ENCODE assay signal across 17 cellular contexts in the genomic region with DNA sequence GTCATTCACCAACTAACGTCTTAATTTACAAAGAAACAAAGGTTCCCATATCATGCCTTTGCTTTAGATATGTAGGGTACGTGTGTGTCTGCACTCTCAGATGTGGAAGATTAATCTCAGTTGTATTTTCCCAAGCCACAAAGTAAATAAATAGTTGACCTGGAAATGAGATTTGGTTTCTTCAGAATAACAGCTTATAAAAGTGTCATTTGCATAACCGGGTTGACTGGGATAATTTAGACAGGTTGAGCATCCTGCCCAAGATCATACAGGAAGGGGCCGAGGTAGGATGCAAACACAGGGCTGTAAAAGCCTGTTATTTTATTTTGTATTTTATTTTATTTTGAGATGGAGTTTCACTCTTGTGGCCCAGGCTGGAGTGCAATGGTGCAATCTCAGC. TPM values are rescaled to one million over a fixed set of nuclear protein-coding genes. Genes with fewer than 3 reads are reported as not detected.
DNase-seq lines count a peak whose midpoint lies in the region; ATAC-seq lines count a peak whose summit lies in the region.
"Had no signal": no experiment of that assay in that cellular context is flagged by ENCODE, and none has a peak within 500 bp of the region (broad histone marks: within the 10 kb centered on the region; RNA-seq: fewer than 3 reads in every experiment).

No MANE protein-coding gene starts in this region.

- H3K27me3 Mint-ChIP-seq in CD8-positive, alpha-beta memory T cell: no peaks in the 10 kb centered on the region
- H3K27me3 Mint-ChIP-seq in activated T-helper 17 cell treated with anti-CD3 and anti-CD28 coated beads, Interleukin-2, amount 50 U/mL, for 72 hours: no peaks in the 10 kb centered on the region
- no peaks in the 10 kb centered on the region for H3K27me3 Mint-ChIP-seq in natural killer cell treated with Interleukin-12 subunit alpha and Interleukin-12 subunit beta and Interleukin-15 and Interleukin-18, amount 100 ng/mL, for 72 hours

- H3K4me2 ChIP-seq in BLaER1: peak overlapping the region; percentile 50
- H3K4me2 ChIP-seq: KMS-11 had no signal

- POLR2A ChIA-PET in CD8-positive, alpha-beta memory T cell (lab: Charles Lee): interaction anchor here (1.0 to 1.4 kb wide), 3 partner anchors 17 to 83 kb away, joined by 3 to 6 read pairs (median 3); partner anchors contain the start of gene DGKD

- peak overlapping the region; percentile 74 to 85 (median 82) for H3K4me3 Mint-ChIP-seq in CD8-positive, alpha-beta memory T cell
- peak overlapping the region; percentile 91 for H3K4me3 Mint-ChIP-seq in activated T-helper 17 cell treated with anti-CD3 and anti-CD28 coated beads, Interleukin-2, amount 50 U/mL, for 72 hours
- peak overlapping the region; percentile 66 for H3K4me3 Mint-ChIP-seq in natural killer cell treated with Interleukin-12 subunit alpha and Interleukin-12 subunit beta and Interleukin-15 and Interleukin-18, amount 100 ng/mL, for 72 hours

- H3K9me3 Mint-ChIP-seq in CD8-positive, alpha-beta memory T cell: no peaks in the 10 kb centered on the region
- H3K9me3 Mint-ChIP-seq in activated T-helper 17 cell treated with anti-CD3 and anti-CD28 coated beads, Interleukin-2, amount 50 U/mL, for 72 hours: no peaks in the 10 kb centered on the region
- no peaks in the 10 kb centered on the region for H3K9me3 Mint-ChIP-seq in natural killer cell treated with Interleukin-12 subunit alpha and Interleukin-12 subunit beta and Interleukin-15 and Interleukin-18, amount 100 ng/mL, for 72 hours

- peaks cover 32% of the 10 kb centered on the region for H3K4me1 ChIP-seq in BLaER1
- peaks cover 74% of the 10 kb centered on the region for H3K4me1 ChIP-seq in CD8-positive, alpha-beta memory T cell (ENCODE audit: insufficient read depth, low read length)
- H3K4me1 ChIP-seq: BE2C, foreskin keratinocyte had no signal

- H3K27ac ChIP-seq in BLaER1: peak overlapping the region; percentile 69
- H3K27ac ChIP-seq in CD8-positive, alpha-beta memory T cell (ENCODE audit: low read depth, low read length): peak overlapping the region; percentile 62
- H3K27ac ChIP-seq: foreskin keratinocyte, KMS-11 had no signal

- H3K36me3 Mint-ChIP-seq in CD8-positive, alpha-beta memory T cell: peaks cover 44 to 86% (median 57%) of the 10 kb centered on the region in 3 donors
- peaks cover 100% of the 10 kb centered on the region for H3K36me3 Mint-ChIP-seq in activated T-helper 17 cell treated with anti-CD3 and anti-CD28 coated beads, Interleukin-2, amount 50 U/mL, for 72 hours (ENCODE audit: low read depth)
- peaks cover 48% of the 10 kb centered on the region for H3K36me3 Mint-ChIP-seq in natural killer cell treated with Interleukin-12 subunit alpha and Interleukin-12 subunit beta and Interleukin-15 and Interleukin-18, amount 100 ng/mL, for 72 hours

- DNase-seq in CD8-positive, alpha-beta memory T cell: no peak
- no peak for DNase-seq in natural killer cell treated with Interleukin-12 subunit alpha and Interleukin-12 subunit beta and Interleukin-15 and Interleukin-18, amount 100 ng/mL, for 72 hours (ENCODE audit: low spot score)
- DNase-seq in NCI-H2029 (lab: John Stamatoyannopoulos, UW) (no peak), NCI-H524 (lab: John Stamatoyannopoulos, UW) (no peak), mesenteric fat pad (ENCODE audit: low spot score) (no peak)
- DNase-seq: activated CD8-positive, alpha-beta memory T cell treated with anti-CD3 and anti-CD28 coated beads for 24 hours; BE2C; cerebellar nuclear complex; DMS53; foreskin keratinocyte; NCI-H1436 treated with DMSO at 0.1 percent for 48 hours; posterior cingulate gyrus; SHP77 treated with DMSO at 0.1 percent for 48 hours had no signal

- H3K4me3 ChIP-seq in BLaER1: no peak overlapping the region
- H3K4me3 ChIP-seq in CD8-positive, alpha-beta memory T cell (ENCODE audit: low read length): peak overlapping the region; percentile 26

- no peaks in the 10 kb centered on the region for H3K9me3 ChIP-seq in BLaER1
- H3K9me3 ChIP-seq in CD8-positive, alpha-beta memory T cell (ENCODE audit: low read length): no peaks in the 10 kb centered on the region
- H3K9me3 ChIP-seq: BE2C had no signal

- H4K20me1 ChIP-seq in BLaER1: no peaks in the 10 kb centered on the region

- CTCF ChIA-PET in CD8-positive, alpha-beta memory T cell (lab: Charles Lee): interaction anchor here (0.8 to 1.7 kb wide), 3 partner anchors 20 to 87 kb away, joined by 3 to 8 read pairs (median 6); partner anchors contain the start of gene ATG16L1

- H3K4me1 Mint-ChIP-seq in CD8-positive, alpha-beta memory T cell: peaks cover 77 to 91% (median 84%) of the 10 kb centered on the region in 3 donors
- H3K4me1 Mint-ChIP-seq in activated T-helper 17 cell treated with anti-CD3 and anti-CD28 coated beads, Interleukin-2, amount 50 U/mL, for 72 hours: peaks cover 53% of the 10 kb centered on the region
- peaks cover 55 to 68% of the 10 kb centered on the region in 2 donors for H3K4me1 Mint-ChIP-seq in natural killer cell treated with Interleukin-12 subunit alpha and Interleukin-12 subunit beta and Interleukin-15 and Interleukin-18, amount 100 ng/mL, for 72 hours (ENCODE audit: low read depth in 2 of 2)

- H3K9ac ChIP-seq in BLaER1: 0 out of 2 replicates have a peak overlapping the region, but pooled peaks have one; percentile 35
- H3K9ac ChIP-seq: KMS-11 had no signal

- ATAC-seq in activated T-helper 17 cell treated with anti-CD3 and anti-CD28 coated beads, Interleukin-2, amount 50 U/mL, for 72 hours (replicated peaks): no peak
- ATAC-seq in natural killer cell treated with Interleukin-12 subunit alpha and Interleukin-12 subunit beta and Interleukin-15 and Interleukin-18, amount 100 ng/mL, for 72 hours: no peak
- ATAC-seq: foreskin keratinocyte had no signal

- H3K36me3 ChIP-seq in BLaER1: peaks cover 97% of the 10 kb centered on the region
- H3K36me3 ChIP-seq in CD8-positive, alpha-beta memory T cell (ENCODE audit: insufficient read depth, low read length): peaks cover 51% of the 10 kb centered on the region

- no peaks in the 10 kb centered on the region for H3K27me3 ChIP-seq in BLaER1
- no peaks in the 10 kb centered on the region for H3K27me3 ChIP-seq in CD8-positive, alpha-beta memory T cell (ENCODE audit: insufficient read depth, low read length, poor library complexity, severe bottlenecking)
- H3K27me3 ChIP-seq: BE2C, foreskin keratinocyte had no signal

- H3K27ac Mint-ChIP-seq in CD8-positive, alpha-beta memory T cell: peak overlapping the region; percentile 96 to 100 (median 98)
- H3K27ac Mint-ChIP-seq in activated T-helper 17 cell treated with anti-CD3 and anti-CD28 coated beads, Interleukin-2, amount 50 U/mL, for 72 hours: peak overlapping the region; percentile 98
- peak overlapping the region; percentile 92 to 97 for H3K27ac Mint-ChIP-seq in natural killer cell treated with Interleukin-12 subunit alpha and Interleukin-12 subunit beta and Interleukin-15 and Interleukin-18, amount 100 ng/mL, for 72 hours

RNA-seq across cellular contexts. Expression of gene ATG16L1, which starts 19.5 kb away (rescaled TPM):
- 10 to 100 TPM; 32.0 to 34.2 TPM for total RNA-seq in CD8-positive, alpha-beta memory T cell
- polyA plus RNA-seq in CD8-positive, alpha-beta memory T cell: 19.5 TPM
- 10 to 100 TPM; 24.5 to 34.1 TPM for total RNA-seq in activated T-helper 17 cell treated with anti-CD3 and anti-CD28 coated beads, Interleukin-2, amount 50 U/mL, for 72 hours
- 10 to 100 TPM; 39.5 to 78.6 TPM for total RNA-seq in natural killer cell treated with Interleukin-12 subunit alpha and Interleukin-12 subunit beta and Interleukin-15 and Interleukin-18, amount 100 ng/mL, for 72 hours
- 20.5 TPM for total RNA-seq in mesenteric fat pad

RNA-seq across cellular contexts. Expression of gene SAG, which starts 36.7 kb away (rescaled TPM):
- not detected for total RNA-seq in CD8-positive, alpha-beta memory T cell
- not detected for polyA plus RNA-seq in CD8-positive, alpha-beta memory T cell
- total RNA-seq in activated T-helper 17 cell treated with anti-CD3 and anti-CD28 coated beads, Interleukin-2, amount 50 U/mL, for 72 hours: 1 to 10 TPM in 1 of 2 donors, under 1 TPM in 1; 0.04 to 1.7 TPM
- total RNA-seq in natural killer cell treated with Interleukin-12 subunit alpha and Interleukin-12 subunit beta and Interleukin-15 and Interleukin-18, amount 100 ng/mL, for 72 hours: under 1 TPM in 1 of 2 donors, not detected in 1; 0.05 TPM
- not detected for total RNA-seq in mesenteric fat pad
- total RNA-seq: endothelial cell of umbilical vein, foreskin keratinocyte had no signal
- polyA plus RNA-seq: endothelial cell of umbilical vein, foreskin keratinocyte had no signal
